1 cellular context compared by ENCODE assay signal in genomic region chr5:67215592-67216471, GRCh38.
TF ChIP-seq lines count a peak whose summit lies in the region.

No MANE protein-coding gene starts in this region.

TF ChIP-seq in HepG2, 621 proteins besides CTCF, POLR2A, EP300 and RAD21 (continued from another document and continues in another):
- peak; percentile 95 for TF ChIP-seq ZNF687 (CRISPR knock-in tag; IDR thresholded peaks at IDR 0.05)
- TF ChIP-seq SMYD3 (CRISPR knock-in tag; IDR thresholded peaks at IDR 0.05), result 0 out of 2 replicates have a peak, but pooled peaks have one; percentile 55
- TF ChIP-seq ZNF33A (CRISPR knock-in tag; IDR thresholded peaks at IDR 0.05; ENCODE audit: borderline replicate concordance), result no peak
- TF ChIP-seq RORA (CRISPR knock-in tag; IDR thresholded peaks at IDR 0.05), result no peak
- peak; percentile 58; the same call in 1 of the 2 replicates for TF ChIP-seq ZFP90 (CRISPR knock-in tag; IDR thresholded peaks at IDR 0.05; ENCODE audit: borderline replicate concordance)
- TF ChIP-seq, protein P1, sequence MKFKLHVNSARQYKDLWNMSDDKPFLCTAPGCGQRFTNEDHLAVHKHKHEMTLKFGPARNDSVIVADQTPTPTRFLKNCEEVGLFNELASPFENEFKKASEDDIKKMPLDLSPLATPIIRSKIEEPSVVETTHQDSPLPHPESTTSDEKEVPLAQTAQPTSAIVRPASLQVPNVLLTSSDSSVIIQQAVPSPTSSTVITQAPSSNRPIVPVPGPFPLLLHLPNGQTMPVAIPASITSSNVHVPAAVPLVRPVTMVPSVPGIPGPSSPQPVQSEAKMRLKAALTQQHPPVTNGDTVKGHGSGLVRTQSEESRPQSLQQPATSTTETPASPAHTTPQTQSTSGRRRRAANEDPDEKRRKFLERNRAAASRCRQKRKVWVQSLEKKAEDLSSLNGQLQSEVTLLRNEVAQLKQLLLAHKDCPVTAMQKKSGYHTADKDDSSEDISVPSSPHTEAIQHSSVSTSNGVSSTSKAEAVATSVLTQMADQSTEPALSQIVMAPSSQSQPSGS (CRISPR knock-in tag; IDR thresholded peaks at IDR 0.05), result no peak
- TF ChIP-seq, protein P2, sequence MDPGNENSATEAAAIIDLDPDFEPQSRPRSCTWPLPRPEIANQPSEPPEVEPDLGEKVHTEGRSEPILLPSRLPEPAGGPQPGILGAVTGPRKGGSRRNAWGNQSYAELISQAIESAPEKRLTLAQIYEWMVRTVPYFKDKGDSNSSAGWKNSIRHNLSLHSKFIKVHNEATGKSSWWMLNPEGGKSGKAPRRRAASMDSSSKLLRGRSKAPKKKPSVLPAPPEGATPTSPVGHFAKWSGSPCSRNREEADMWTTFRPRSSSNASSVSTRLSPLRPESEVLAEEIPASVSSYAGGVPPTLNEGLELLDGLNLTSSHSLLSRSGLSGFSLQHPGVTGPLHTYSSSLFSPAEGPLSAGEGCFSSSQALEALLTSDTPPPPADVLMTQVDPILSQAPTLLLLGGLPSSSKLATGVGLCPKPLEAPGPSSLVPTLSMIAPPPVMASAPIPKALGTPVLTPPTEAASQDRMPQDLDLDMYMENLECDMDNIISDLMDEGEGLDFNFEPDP (CRISPR knock-in tag; conservative IDR thresholded peaks at IDR 0.05), result no peak
- no peak for TF ChIP-seq ZNF597 (CRISPR knock-in tag; IDR thresholded peaks at IDR 0.05)
- no peak for TF ChIP-seq ZNF232 (CRISPR knock-in tag; IDR thresholded peaks at IDR 0.05; ENCODE audit: borderline replicate concordance)
- no peak for TF ChIP-seq MATR3 (CRISPR knock-in tag; IDR thresholded peaks at IDR 0.05)
- no peak for TF ChIP-seq ZNF773 (CRISPR knock-in tag; IDR thresholded peaks at IDR 0.05; ENCODE audit: borderline replicate concordance)
- TF ChIP-seq TGIF2 (CRISPR knock-in tag; IDR thresholded peaks at IDR 0.05), result no peak
- peak; percentile 35; the same call in 1 of the 2 replicates for TF ChIP-seq ZNF331 (CRISPR knock-in tag; IDR thresholded peaks at IDR 0.05)
- TF ChIP-seq ZNF44 (CRISPR knock-in tag; IDR thresholded peaks at IDR 0.05), result no peak
- 0 out of 2 replicates have a peak, but pooled peaks have one; percentile 50 for TF ChIP-seq ARNT2 (CRISPR knock-in tag; IDR thresholded peaks at IDR 0.05; ENCODE audit: low read depth)
- TF ChIP-seq HDAC2 (CRISPR knock-in tag; IDR thresholded peaks at IDR 0.05), result peak; percentile 57
- TF ChIP-seq ZNF644 (CRISPR knock-in tag; IDR thresholded peaks at IDR 0.05; ENCODE audit: low read depth), result no peak; the same call in 1 of the 2 replicates
- TF ChIP-seq ZFP36L1 (CRISPR knock-in tag; IDR thresholded peaks at IDR 0.05), result no peak
- no peak for TF ChIP-seq ZNF788 (CRISPR knock-in tag; IDR thresholded peaks at IDR 0.05; ENCODE audit: borderline replicate concordance)
- TF ChIP-seq, protein P3, sequence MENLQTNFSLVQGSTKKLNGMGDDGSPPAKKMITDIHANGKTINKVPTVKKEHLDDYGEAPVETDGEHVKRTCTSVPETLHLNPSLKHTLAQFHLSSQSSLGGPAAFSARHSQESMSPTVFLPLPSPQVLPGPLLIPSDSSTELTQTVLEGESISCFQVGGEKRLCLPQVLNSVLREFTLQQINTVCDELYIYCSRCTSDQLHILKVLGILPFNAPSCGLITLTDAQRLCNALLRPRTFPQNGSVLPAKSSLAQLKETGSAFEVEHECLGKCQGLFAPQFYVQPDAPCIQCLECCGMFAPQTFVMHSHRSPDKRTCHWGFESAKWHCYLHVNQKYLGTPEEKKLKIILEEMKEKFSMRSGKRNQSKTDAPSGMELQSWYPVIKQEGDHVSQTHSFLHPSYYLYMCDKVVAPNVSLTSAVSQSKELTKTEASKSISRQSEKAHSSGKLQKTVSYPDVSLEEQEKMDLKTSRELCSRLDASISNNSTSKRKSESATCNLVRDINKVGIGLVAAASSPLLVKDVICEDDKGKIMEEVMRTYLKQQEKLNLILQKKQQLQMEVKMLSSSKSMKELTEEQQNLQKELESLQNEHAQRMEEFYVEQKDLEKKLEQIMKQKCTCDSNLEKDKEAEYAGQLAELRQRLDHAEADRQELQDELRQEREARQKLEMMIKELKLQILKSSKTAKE (CRISPR knock-in tag; IDR thresholded peaks at IDR 0.05; ENCODE audit: borderline replicate concordance), result peak; percentile 37; the same call in 1 of the 2 replicates
- TF ChIP-seq TBX3 (IDR thresholded peaks at IDR 0.05; ENCODE audit: borderline replicate concordance), result no peak
- no peak for TF ChIP-seq FOXK2 (IDR thresholded peaks at IDR 0.05)
- TF ChIP-seq ZMYM3 (CRISPR knock-in tag; IDR thresholded peaks at IDR 0.05), result peak; percentile 40; the same call in 1 of the 2 replicates
- TF ChIP-seq FOSL2 (CRISPR knock-in tag; IDR thresholded peaks at IDR 0.05), result no peak
- TF ChIP-seq UBTF (CRISPR knock-in tag; IDR thresholded peaks at IDR 0.05), result peak; percentile 65
- no peak for TF ChIP-seq ZNF713 (CRISPR knock-in tag; IDR thresholded peaks at IDR 0.05)
- TF ChIP-seq SRF (IDR thresholded peaks at IDR 0.05; ENCODE audit: low read depth, low read length), result no peak
- TF ChIP-seq ZNF256 (CRISPR knock-in tag; conservative IDR thresholded peaks at IDR 0.05), result no peak
- no peak for TF ChIP-seq WIZ (CRISPR knock-in tag; IDR thresholded peaks at IDR 0.05)
- no peak for TF ChIP-seq NFE2 (CRISPR knock-in tag; IDR thresholded peaks at IDR 0.05)
- TF ChIP-seq TRAFD1 (CRISPR knock-in tag; IDR thresholded peaks at IDR 0.05; ENCODE audit: borderline replicate concordance), result 0 out of 2 replicates have a peak, but pooled peaks have one; percentile 42
- TF ChIP-seq, protein P4, sequence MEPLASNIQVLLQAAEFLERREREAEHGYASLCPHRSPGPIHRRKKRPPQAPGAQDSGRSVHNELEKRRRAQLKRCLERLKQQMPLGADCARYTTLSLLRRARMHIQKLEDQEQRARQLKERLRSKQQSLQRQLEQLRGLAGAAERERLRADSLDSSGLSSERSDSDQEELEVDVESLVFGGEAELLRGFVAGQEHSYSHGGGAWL (CRISPR knock-in tag; IDR thresholded peaks at IDR 0.05), result no peak
- TF ChIP-seq STAT6 (CRISPR knock-in tag; IDR thresholded peaks at IDR 0.05; ENCODE audit: borderline replicate concordance), result no peak
- TF ChIP-seq YEATS4 (CRISPR knock-in tag; IDR thresholded peaks at IDR 0.05; ENCODE audit: borderline replicate concordance), result peak; percentile 36; the same call in 1 of the 2 replicates
- TF ChIP-seq JUN (CRISPR knock-in tag; IDR thresholded peaks at IDR 0.05), result 0 out of 2 replicates have a peak, but pooled peaks have one; percentile 29
- TF ChIP-seq SOX5 (CRISPR knock-in tag; IDR thresholded peaks at IDR 0.05; ENCODE audit: borderline replicate concordance), result 0 out of 2 replicates have a peak, but pooled peaks have one; percentile 35
- peak; percentile 21; the same call in 1 of the 2 replicates for TF ChIP-seq DRAP1 (CRISPR knock-in tag; IDR thresholded peaks at IDR 0.05)
- TF ChIP-seq NFRKB (IDR thresholded peaks at IDR 0.05), result no peak
- no peak for TF ChIP-seq POLR2AphosphoS2 (IDR thresholded peaks at IDR 0.05; ENCODE audit: low read depth, low read length)
- TF ChIP-seq JUND (CRISPR knock-in tag; IDR thresholded peaks at IDR 0.05), result no peak
- TF ChIP-seq, protein P5, sequence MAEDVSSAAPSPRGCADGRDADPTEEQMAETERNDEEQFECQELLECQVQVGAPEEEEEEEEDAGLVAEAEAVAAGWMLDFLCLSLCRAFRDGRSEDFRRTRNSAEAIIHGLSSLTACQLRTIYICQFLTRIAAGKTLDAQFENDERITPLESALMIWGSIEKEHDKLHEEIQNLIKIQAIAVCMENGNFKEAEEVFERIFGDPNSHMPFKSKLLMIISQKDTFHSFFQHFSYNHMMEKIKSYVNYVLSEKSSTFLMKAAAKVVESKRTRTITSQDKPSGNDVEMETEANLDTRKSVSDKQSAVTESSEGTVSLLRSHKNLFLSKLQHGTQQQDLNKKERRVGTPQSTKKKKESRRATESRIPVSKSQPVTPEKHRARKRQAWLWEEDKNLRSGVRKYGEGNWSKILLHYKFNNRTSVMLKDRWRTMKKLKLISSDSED (CRISPR knock-in tag; IDR thresholded peaks at IDR 0.05), result no peak
- TF ChIP-seq HNRNPL (IDR thresholded peaks at IDR 0.05; ENCODE audit: low read depth, low read length), result 0 out of 2 replicates have a peak, but pooled peaks have one; percentile 37
- TF ChIP-seq KDM5A (IDR thresholded peaks at IDR 0.05; ENCODE audit: borderline replicate concordance, low read length), result no peak
- no peak for TF ChIP-seq ZNF629 (CRISPR knock-in tag; conservative IDR thresholded peaks at IDR 0.05)
